8 cellular contexts compared by ENCODE assay signal in the genomic region with DNA sequence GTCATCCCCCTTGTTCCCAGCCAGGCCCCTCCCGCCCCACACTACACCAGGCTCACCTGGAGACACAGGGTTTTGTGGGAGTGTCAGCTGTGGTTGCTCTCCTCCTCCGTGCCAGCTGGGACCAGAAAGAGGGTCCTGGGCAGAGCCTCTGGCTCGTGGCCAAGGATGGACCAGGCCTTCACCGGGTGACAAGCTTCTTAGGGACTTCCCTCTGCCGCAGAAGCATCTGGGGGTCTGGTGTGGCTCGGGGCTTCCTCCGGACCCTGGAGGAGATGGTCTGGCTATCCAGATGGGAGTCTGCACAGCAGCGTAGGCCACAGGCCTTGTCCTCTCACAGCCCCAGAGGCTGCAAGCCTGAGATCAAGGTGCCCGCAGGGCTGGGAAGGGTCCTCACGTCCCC.
"Had no signal": no experiment of that assay in that cellular context is flagged by ENCODE, and none has a peak within 500 bp of the region (broad histone marks: within the 10 kb centered on the region; RNA-seq: fewer than 3 reads in every experiment).

No MANE protein-coding gene starts in this region.

- ATAC-seq: GM23338 had no signal

- H3K4me2 ChIP-seq: GM23338 had no signal

- H3K4me3 ChIP-seq: GM23338 had no signal

- FAIRE-seq: H1, H54, HTR-8/SVneo had no signal

- DNase-seq: H9, HCEC 1CT, IMR-90, KBM-7 had no signal

- H2AFZ ChIP-seq: GM23338 had no signal
